ENCODE assay signal across 8 cellular contexts in the genomic region with DNA sequence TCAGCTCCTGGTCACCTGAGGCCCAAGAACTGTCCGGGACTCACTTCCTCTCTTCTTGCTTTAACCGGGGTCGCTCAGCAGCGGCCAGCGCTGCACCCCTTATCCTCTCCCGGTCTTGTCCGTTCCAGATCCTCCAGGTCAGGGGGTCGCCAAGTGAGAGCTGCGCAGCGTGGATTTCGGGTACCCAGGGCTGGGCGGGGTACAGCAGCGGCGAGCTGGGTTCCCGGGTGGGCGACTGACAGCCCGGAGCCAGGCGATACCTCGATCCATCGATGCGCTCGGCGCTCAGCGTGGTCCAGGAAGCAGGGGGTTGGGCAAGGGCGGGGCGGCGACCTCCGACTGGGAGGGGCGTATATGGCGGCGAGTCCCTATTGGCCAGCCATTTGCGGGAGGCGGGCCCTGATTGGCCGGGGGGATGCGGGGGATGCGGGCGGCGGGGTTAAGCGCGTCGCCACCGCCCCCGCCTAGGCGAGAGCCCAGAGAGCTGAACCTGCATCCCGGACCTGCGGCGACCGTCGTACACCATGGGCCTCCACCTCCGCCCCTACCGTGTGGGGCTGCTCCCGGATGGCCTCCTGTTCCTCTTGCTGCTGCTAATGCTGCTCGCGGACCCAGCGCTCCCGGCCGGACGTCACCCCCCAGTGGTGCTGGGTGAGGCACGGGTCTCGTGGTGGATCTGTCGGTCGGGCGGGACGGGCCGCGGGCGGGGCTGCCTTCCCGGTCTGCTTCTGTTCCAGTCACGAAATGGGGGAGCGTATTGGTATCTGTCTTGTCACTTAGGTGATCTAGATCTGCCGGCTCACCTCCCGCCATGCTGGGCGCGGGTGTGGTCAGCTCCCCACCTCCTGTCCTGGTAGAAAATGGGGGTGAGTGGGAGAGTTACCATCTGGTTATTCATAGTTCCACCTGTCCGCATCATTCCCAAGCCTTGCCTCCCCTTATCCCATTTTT. TPM values are rescaled to one million over a fixed set of nuclear protein-coding genes. Genes with fewer than 3 reads are reported as not detected.
DNase-seq lines count a peak whose midpoint lies in the region; ATAC-seq and TF ChIP-seq lines count a peak whose summit lies in the region.

A gene with protein sequence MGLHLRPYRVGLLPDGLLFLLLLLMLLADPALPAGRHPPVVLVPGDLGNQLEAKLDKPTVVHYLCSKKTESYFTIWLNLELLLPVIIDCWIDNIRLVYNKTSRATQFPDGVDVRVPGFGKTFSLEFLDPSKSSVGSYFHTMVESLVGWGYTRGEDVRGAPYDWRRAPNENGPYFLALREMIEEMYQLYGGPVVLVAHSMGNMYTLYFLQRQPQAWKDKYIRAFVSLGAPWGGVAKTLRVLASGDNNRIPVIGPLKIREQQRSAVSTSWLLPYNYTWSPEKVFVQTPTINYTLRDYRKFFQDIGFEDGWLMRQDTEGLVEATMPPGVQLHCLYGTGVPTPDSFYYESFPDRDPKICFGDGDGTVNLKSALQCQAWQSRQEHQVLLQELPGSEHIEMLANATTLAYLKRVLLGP (plus strand): TSS at position 471 of the 951 bp plus-strand sequence. CDS start 54 bp downstream, at position 525.

- peak within 1 kb of the TSS; percentile 100 for H3K4me2 ChIP-seq in BLaER1

- 2% methylated on average over 75 of the region's 75 CpGs for WGBS in ectodermal cell, 2 experiments
- WGBS in lung, 2 donors, result 1 to 2% methylated on average over 70 to 75 of the region's 75 CpGs

- H3K9ac ChIP-seq in BLaER1, result peak within 1 kb of the TSS; percentile 86

- no peak for TF ChIP-seq CTCF in lung (IDR thresholded peaks at IDR 0.05; ENCODE audit: control extremely low read depth, extremely low read depth)

- peak within 1 kb of the TSS; percentile 96 for H3K4me3 Mint-ChIP-seq in activated CD4-positive, alpha-beta memory T cell treated with anti-CD3 and anti-CD28 coated beads, Interleukin-2, amount 10 ng/mL, durations not matched to agents 7 days and 5 days

- H3K27ac ChIP-seq in BLaER1, result peak within 1 kb of the TSS; percentile 63
- H3K27ac ChIP-seq in ectodermal cell (ENCODE audit: insufficient read depth, low read depth, low read length, poor library complexity, severe bottlenecking), result no peak within 1 kb of the TSS
- H3K27ac ChIP-seq in lung (ENCODE audit: low read depth in 1 of 2, low read length in 1 of 2), result peak within 1 kb of the TSS; percentile 85 to 87

- POLR2A ChIA-PET in activated CD4-positive, alpha-beta memory T cell treated with anti-CD3 and anti-CD28 coated beads, Interleukin-2, amount 10 ng/mL, durations not matched to agents 7 days and 5 days (lab: Charles Lee), result interaction anchor here (0.7 to 2.3 kb wide), 11 partner anchors 9 to 411 kb away, joined by 3 to 11 read pairs (median 4); a partner anchor contains a TSS

- peak within 1 kb of the TSS; percentile 91 for H3K4me3 ChIP-seq in BLaER1
- peak within 1 kb of the TSS; percentile 75 for H3K4me3 ChIP-seq in ectodermal cell (ENCODE audit: insufficient read depth, low read depth, low read length)
- H3K4me3 ChIP-seq in lung, result peak within 1 kb of the TSS; percentile 88

- H3K27me3 ChIP-seq in BLaER1 (no peaks in the 10 kb centered on the region), ectodermal cell (ENCODE audit: control insufficient read depth, insufficient read depth, low read length, poor library complexity, severe bottlenecking) (peaks cover 22% of the 10 kb centered on the region), lung (ENCODE audit: control insufficient read depth, insufficient read depth) (no peaks in the 10 kb centered on the region)

- ATAC-seq in HG03354 (IDR thresholded peaks at IDR 0.05; ENCODE audit: poor library complexity, severe bottlenecking, unreplicated experiment) (peak; percentile 80), lung (ENCODE audit: insufficient read depth, low FRiP score) (peak; percentile 98)

- no peaks in the 10 kb centered on the region for H3K9me3 ChIP-seq in BLaER1
- no peaks in the 10 kb centered on the region for H3K9me3 ChIP-seq in ectodermal cell (ENCODE audit: control insufficient read depth, low read length)
- peaks cover 0 to 2% of the 10 kb centered on the region in 2 donors for H3K9me3 ChIP-seq in lung (ENCODE audit: control insufficient read depth in 2 of 2, insufficient read depth in 1 of 2, low read length in 1 of 2)

- H3K4me1 ChIP-seq in BLaER1 (peaks cover 54% of the 10 kb centered on the region), ectodermal cell (ENCODE audit: control insufficient read depth, insufficient read depth, low read length) (no peaks in the 10 kb centered on the region), lung (ENCODE audit: control insufficient read depth in 2 of 2, insufficient read depth in 2 of 2, low read length in 2 of 2) (peaks cover 3 to 17% of the 10 kb centered on the region in 2 donors)

- no peaks in the 10 kb centered on the region for H3K9me3 Mint-ChIP-seq in activated CD4-positive, alpha-beta memory T cell treated with anti-CD3 and anti-CD28 coated beads, Interleukin-2, amount 10 ng/mL, durations not matched to agents 7 days and 5 days

- no peaks in the 10 kb centered on the region for H3K36me3 Mint-ChIP-seq in activated CD4-positive, alpha-beta memory T cell treated with anti-CD3 and anti-CD28 coated beads, Interleukin-2, amount 10 ng/mL, durations not matched to agents 7 days and 5 days (ENCODE audit: low read depth)

- DNase-seq in NCI-H774 (lab: John Stamatoyannopoulos, UW) (peak; percentile 65), lung (ENCODE audit: low spot score) (peak; percentile 94)
- DNase-seq in activated CD4-positive, alpha-beta memory T cell treated with anti-CD3 and anti-CD28 coated beads, Interleukin-2, amount 10 ng/mL, durations not matched to agents 7 days and 5 days, result peak; percentile 96
- DNase-seq in stimulated activated CD4-positive, alpha-beta T cell treated with anti-CD3 and anti-CD28 coated beads, TNF-alpha, amount 100 ng/mL, for 1 hour (ENCODE audit: low read depth in 3 of 3, low spot score in 1 of 3), result peak; percentile 89 to 97 (median 95)

- peaks cover 23% of the 10 kb centered on the region for H3K4me1 Mint-ChIP-seq in activated CD4-positive, alpha-beta memory T cell treated with anti-CD3 and anti-CD28 coated beads, Interleukin-2, amount 10 ng/mL, durations not matched to agents 7 days and 5 days

- H4K20me1 ChIP-seq in BLaER1, result peaks cover 12% of the 10 kb centered on the region

- peak; percentile 68 for TF ChIP-seq POLR2A in GM19099 (IDR thresholded peaks at IDR 0.05; ENCODE audit: extremely low read depth, insufficient read length, low read depth)

- H3K27ac Mint-ChIP-seq in activated CD4-positive, alpha-beta memory T cell treated with anti-CD3 and anti-CD28 coated beads, Interleukin-2, amount 10 ng/mL, durations not matched to agents 7 days and 5 days, result peak within 1 kb of the TSS; percentile 79

- H3K36me3 ChIP-seq in BLaER1, result peaks cover 19% of the 10 kb centered on the region
- no peaks in the 10 kb centered on the region for H3K36me3 ChIP-seq in ectodermal cell (ENCODE audit: control insufficient read depth, insufficient read depth, low read length)
- H3K36me3 ChIP-seq in lung (ENCODE audit: control insufficient read depth in 2 of 2, insufficient read depth in 2 of 2, low read length in 2 of 2), result peaks cover 0 to 11% of the 10 kb centered on the region in 2 donors

- H3K27me3 Mint-ChIP-seq in activated CD4-positive, alpha-beta memory T cell treated with anti-CD3 and anti-CD28 coated beads, Interleukin-2, amount 10 ng/mL, durations not matched to agents 7 days and 5 days, result peaks cover 1% of the 10 kb centered on the region

- CTCF ChIA-PET in activated CD4-positive, alpha-beta memory T cell treated with anti-CD3 and anti-CD28 coated beads, Interleukin-2, amount 10 ng/mL, durations not matched to agents 7 days and 5 days (lab: Charles Lee), result interaction anchor here (0.9 to 3.6 kb wide), 5 partner anchors 13 to 83 kb away, joined by 3 to 19 read pairs (median 8); a partner anchor contains a TSS

RNA-seq across cellular contexts. Expression of the gene that starts here (rescaled TPM):
- 1 to 10 TPM; 7.4 to 7.5 TPM for total RNA-seq in activated CD4-positive, alpha-beta memory T cell treated with anti-CD3 and anti-CD28 coated beads, Interleukin-2, amount 10 ng/mL, durations not matched to agents 7 days and 5 days
- polyA plus RNA-seq in ectodermal cell (2013, experiment 1 of 4), result 16.0 TPM
- polyA plus RNA-seq in ectodermal cell (2013, experiment 2 of 4), result 12.6 TPM
- 11.4 TPM for polyA plus RNA-seq in ectodermal cell (2013, experiment 3 of 4)
- 11.1 TPM for polyA plus RNA-seq in ectodermal cell (2013, experiment 4 of 4)
- total RNA-seq in lung, result 10 to 100 TPM; 15.6 to 42.4 TPM
- polyA plus RNA-seq in lung, result 10 to 100 TPM; 11.0 to 23.7 TPM
